In the genomic region with DNA sequence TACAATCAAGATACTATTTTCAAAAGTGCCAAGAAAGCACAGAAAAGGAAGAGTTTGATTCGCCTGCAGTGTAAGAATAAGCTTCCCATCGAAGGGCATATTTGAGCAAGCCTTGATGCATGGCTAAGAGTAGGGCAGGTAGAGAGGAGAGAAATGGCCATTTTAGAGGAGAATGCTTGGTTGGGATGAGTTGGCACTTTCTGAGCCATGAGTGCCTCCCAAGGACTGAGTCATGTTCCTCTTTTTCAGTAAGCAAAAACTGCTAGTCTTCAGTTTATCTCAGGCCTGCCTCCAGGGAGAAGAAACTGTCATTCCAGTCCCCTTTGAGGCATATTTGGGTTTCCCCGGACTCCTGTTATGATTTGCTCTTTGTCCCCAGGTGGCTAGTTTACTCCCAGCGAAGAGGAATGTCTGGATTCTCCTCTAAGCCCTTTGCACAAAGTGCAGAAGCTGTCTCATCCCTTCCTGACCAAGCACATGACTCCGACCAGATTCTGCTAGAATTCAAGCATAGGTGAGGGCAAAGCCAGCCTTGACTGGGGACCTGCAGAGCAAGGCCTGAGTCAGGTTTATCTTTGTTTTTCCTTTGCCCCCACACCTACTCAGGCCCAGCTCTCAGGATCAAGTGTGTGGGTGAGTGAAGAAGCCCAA, we compare ENCODE assay signal across 8 cellular contexts.
A peak's percentile ranks its signal among the peaks of the same experiment; 100 is the strongest.
DNase-seq lines count a peak whose midpoint lies in the region; ATAC-seq and TF ChIP-seq lines count a peak whose summit lies in the region.

No MANE protein-coding gene starts in this region.

- H3K27ac Mint-ChIP-seq in stimulated activated naive B cell treated with anti-CD40 and anti-IgM and Interleukin-4, amounts not matched to agents 10 μg/mL and 1 μg/mL and 100 μg/mL, for 72 hours: peak overlapping the region; percentile 87
- no peak overlapping the region for H3K27ac Mint-ChIP-seq in activated CD8-positive, alpha-beta T cell treated with anti-CD3 and anti-CD28 coated beads, Interleukin-2, amount 10 ng/mL, durations not matched to agents 7 days and 5 days

- DNase-seq in SIG-M5 treated with dmso at 0.1 percent for 504 hours (lab: John Stamatoyannopoulos, UW; ENCODE audit: unreplicated experiment): peak; percentile 69
- DNase-seq in SIG-M5 (lab: John Stamatoyannopoulos, UW): no peak
- peak; percentile 35 for DNase-seq in brain microvascular endothelial cell
- peak; percentile 24 for DNase-seq in stimulated activated naive B cell treated with anti-CD40 and anti-IgM and Interleukin-4, amounts not matched to agents 10 μg/mL and 1 μg/mL and 100 μg/mL, for 72 hours
- no peak for DNase-seq in mucosa of gallbladder (ENCODE audit: low spot score)
- DNase-seq in DMS153 (lab: John Stamatoyannopoulos, UW): no peak
- no peak for DNase-seq in activated CD8-positive, alpha-beta T cell treated with anti-CD3 and anti-CD28 coated beads, Interleukin-2, amount 10 ng/mL, durations not matched to agents 7 days and 5 days

- peaks cover 11 to 12% of the 10 kb centered on the region in 2 donors for H3K27me3 Mint-ChIP-seq in stimulated activated naive B cell treated with anti-CD40 and anti-IgM and Interleukin-4, amounts not matched to agents 10 μg/mL and 1 μg/mL and 100 μg/mL, for 72 hours
- no peaks in the 10 kb centered on the region for H3K27me3 Mint-ChIP-seq in activated CD8-positive, alpha-beta T cell treated with anti-CD3 and anti-CD28 coated beads, Interleukin-2, amount 10 ng/mL, durations not matched to agents 7 days and 5 days (ENCODE audit: low read depth)

- in situ Hi-C loops in brain microvascular endothelial cell (cut with HindIII; ENCODE audit: low pct_ligation_motif_present, low sequenced_read_pairs): no loop called here

- no peak overlapping the region for H3K4me3 ChIP-seq in brain microvascular endothelial cell (ENCODE audit: low read depth, low read length)

- no peaks in the 10 kb centered on the region for H3K36me3 ChIP-seq in brain microvascular endothelial cell (replicated peaks)

- H3K4me1 Mint-ChIP-seq in stimulated activated naive B cell treated with anti-CD40 and anti-IgM and Interleukin-4, amounts not matched to agents 10 μg/mL and 1 μg/mL and 100 μg/mL, for 72 hours: peaks cover 5 to 13% of the 10 kb centered on the region in 2 donors
- no peaks in the 10 kb centered on the region for H3K4me1 Mint-ChIP-seq in activated CD8-positive, alpha-beta T cell treated with anti-CD3 and anti-CD28 coated beads, Interleukin-2, amount 10 ng/mL, durations not matched to agents 7 days and 5 days (ENCODE audit: low read depth)

- H3K9me3 Mint-ChIP-seq in stimulated activated naive B cell treated with anti-CD40 and anti-IgM and Interleukin-4, amounts not matched to agents 10 μg/mL and 1 μg/mL and 100 μg/mL, for 72 hours: peaks cover 3 to 6% of the 10 kb centered on the region in 2 donors
- no peaks in the 10 kb centered on the region for H3K9me3 Mint-ChIP-seq in activated CD8-positive, alpha-beta T cell treated with anti-CD3 and anti-CD28 coated beads, Interleukin-2, amount 10 ng/mL, durations not matched to agents 7 days and 5 days (ENCODE audit: insufficient read depth)

- ATAC-seq in HG03457 (IDR thresholded peaks at IDR 0.05; ENCODE audit: unreplicated experiment): peak; percentile 56
- peak; percentile 77 to 92 for ATAC-seq in stimulated activated naive B cell treated with anti-CD40 and anti-IgM and Interleukin-4, amounts not matched to agents 10 μg/mL and 1 μg/mL and 100 μg/mL, for 72 hours (replicated peaks)
- no peak for ATAC-seq in activated CD8-positive, alpha-beta T cell treated with anti-CD3 and anti-CD28 coated beads, Interleukin-2, amount 10 ng/mL, durations not matched to agents 7 days and 5 days

- POLR2A ChIA-PET in activated CD8-positive, alpha-beta T cell treated with anti-CD3 and anti-CD28 coated beads, Interleukin-2, amount 10 ng/mL, durations not matched to agents 7 days and 5 days (lab: Charles Lee): no interaction called here

- CTCF ChIA-PET in activated CD8-positive, alpha-beta T cell treated with anti-CD3 and anti-CD28 coated beads, Interleukin-2, amount 10 ng/mL, durations not matched to agents 7 days and 5 days (lab: Charles Lee): no interaction called here

- no peak for TF ChIP-seq CTCF in brain microvascular endothelial cell (IDR thresholded peaks at IDR 0.05; ENCODE audit: low read depth, low read length, missing control alignments)

- H3K4me3 Mint-ChIP-seq in stimulated activated naive B cell treated with anti-CD40 and anti-IgM and Interleukin-4, amounts not matched to agents 10 μg/mL and 1 μg/mL and 100 μg/mL, for 72 hours: no peak overlapping the region
- H3K4me3 Mint-ChIP-seq in activated CD8-positive, alpha-beta T cell treated with anti-CD3 and anti-CD28 coated beads, Interleukin-2, amount 10 ng/mL, durations not matched to agents 7 days and 5 days: no peak overlapping the region

- H3K27me3 ChIP-seq in brain microvascular endothelial cell (replicated peaks): no peaks in the 10 kb centered on the region

- peak overlapping the region; percentile 2 for H3K27ac ChIP-seq in brain microvascular endothelial cell

- no peaks in the 10 kb centered on the region for H3K36me3 Mint-ChIP-seq in stimulated activated naive B cell treated with anti-CD40 and anti-IgM and Interleukin-4, amounts not matched to agents 10 μg/mL and 1 μg/mL and 100 μg/mL, for 72 hours
- H3K36me3 Mint-ChIP-seq in activated CD8-positive, alpha-beta T cell treated with anti-CD3 and anti-CD28 coated beads, Interleukin-2, amount 10 ng/mL, durations not matched to agents 7 days and 5 days (ENCODE audit: low read depth): no peaks in the 10 kb centered on the region

Comparison
In these comparisons a context has a peak if more than half of its experiments do, and no peak if none do; other contexts are left out.
1. DNase-seq: peak in SIG-M5 treated with dmso at 0.1 percent for 504 hours (single experiment), brain microvascular endothelial cell (single experiment) and stimulated activated naive B cell treated with anti-CD40 and anti-IgM and Interleukin-4, amounts not matched to agents 10 μg/mL and 1 μg/mL and 100 μg/mL, for 72 hours (single experiment); none in SIG-M5 (single experiment), mucosa of gallbladder (single experiment), DMS153 (single experiment) and activated CD8-positive, alpha-beta T cell treated with anti-CD3 and anti-CD28 coated beads, Interleukin-2, amount 10 ng/mL, durations not matched to agents 7 days and 5 days (single experiment).